22 cellular contexts compared by ENCODE assay signal in genomic region chr12:3352230-3352629, GRCh38.
"Had no signal": no experiment of that assay in that cellular context is flagged by ENCODE, and none has a peak within 500 bp of the region (broad histone marks: within the 10 kb centered on the region; RNA-seq: fewer than 3 reads in every experiment).

No MANE protein-coding gene starts in this region.

- H3K27ac Mint-ChIP-seq: naive thymus-derived CD4-positive, alpha-beta T cell had no signal

- H3K27ac ChIP-seq: coronary artery, esophagus squamous epithelium, hepatocyte, left lung, pancreas, right lobe of liver, stomach, thyroid gland, vagina had no signal

- H3K9me3 Mint-ChIP-seq: naive thymus-derived CD4-positive, alpha-beta T cell had no signal

- H3K4me1 ChIP-seq: esophagus squamous epithelium, left lung, pancreas, right lobe of liver, stomach, thyroid gland, vagina had no signal

- H3K36me3 ChIP-seq: esophagus squamous epithelium, left lung, pancreas, right lobe of liver, stomach, thyroid gland, vagina had no signal

- H3K4me1 Mint-ChIP-seq: naive thymus-derived CD4-positive, alpha-beta T cell had no signal

- H3K27me3 ChIP-seq: pancreas, right lobe of liver, thyroid gland, vagina had no signal

- DNase-seq: dermis blood vessel endothelial cell; effector memory CD4-positive, alpha-beta T cell; esophagus squamous epithelium; left cardiac atrium; left lung; mesenchymal stem cell; midbrain; naive thymus-derived CD4-positive, alpha-beta T cell; pancreas; right lobe of liver; stimulated activated CD4-positive, alpha-beta T cell treated with anti-CD3 and anti-CD28 coated beads, Interleukin-12 subunit alpha, Interleukin-12 subunit beta, amount 100 ng/mL, for 4 hours; stimulated activated CD4-positive, alpha-beta T cell treated with anti-CD3 and anti-CD28 coated beads, Interleukin-1b, Interleukin-23, amount 100 ng/mL, for 48 hours; stimulated activated CD4-positive, alpha-beta T cell treated with anti-CD3 and anti-CD28 coated beads, Interleukin-4, amount 100 ng/mL, for 1 hour; stimulated activated CD8-positive, alpha-beta memory T cell treated with anti-CD3 and anti-CD28 coated beads, Interleukin-4, amount 100 ng/mL, for 48 hours; stimulated activated naive CD4-positive, alpha-beta T cell treated with Interleukin-2 at 50 U/mL for 16 hours; stomach; thyroid gland; trophoblast cell had no signal

- H3K9me3 ChIP-seq: esophagus squamous epithelium, left lung, pancreas, right lobe of liver, stomach, thyroid gland, vagina had no signal

- H3K4me3 ChIP-seq: coronary artery, esophagus squamous epithelium, hepatocyte, left lung, pancreas, right lobe of liver, smooth muscle cell, stomach, thyroid gland, vagina had no signal

- H3K36me3 Mint-ChIP-seq: naive thymus-derived CD4-positive, alpha-beta T cell had no signal

- H3K4me3 Mint-ChIP-seq: naive thymus-derived CD4-positive, alpha-beta T cell had no signal

- ATAC-seq: left cardiac atrium; left lung; naive thymus-derived CD4-positive, alpha-beta T cell; pancreas; right lobe of liver had no signal
